1 cellular context compared by ENCODE assay signal in genomic region chr19:15195987-15196682, GRCh38.
TF ChIP-seq lines count a peak whose summit lies in the region.

No MANE protein-coding gene starts in this region.

TF ChIP-seq in HEK293, 187 proteins besides CTCF, POLR2A, EP300 and RAD21 (continued from another document and continues in another):
- TF ChIP-seq, protein P1, sequence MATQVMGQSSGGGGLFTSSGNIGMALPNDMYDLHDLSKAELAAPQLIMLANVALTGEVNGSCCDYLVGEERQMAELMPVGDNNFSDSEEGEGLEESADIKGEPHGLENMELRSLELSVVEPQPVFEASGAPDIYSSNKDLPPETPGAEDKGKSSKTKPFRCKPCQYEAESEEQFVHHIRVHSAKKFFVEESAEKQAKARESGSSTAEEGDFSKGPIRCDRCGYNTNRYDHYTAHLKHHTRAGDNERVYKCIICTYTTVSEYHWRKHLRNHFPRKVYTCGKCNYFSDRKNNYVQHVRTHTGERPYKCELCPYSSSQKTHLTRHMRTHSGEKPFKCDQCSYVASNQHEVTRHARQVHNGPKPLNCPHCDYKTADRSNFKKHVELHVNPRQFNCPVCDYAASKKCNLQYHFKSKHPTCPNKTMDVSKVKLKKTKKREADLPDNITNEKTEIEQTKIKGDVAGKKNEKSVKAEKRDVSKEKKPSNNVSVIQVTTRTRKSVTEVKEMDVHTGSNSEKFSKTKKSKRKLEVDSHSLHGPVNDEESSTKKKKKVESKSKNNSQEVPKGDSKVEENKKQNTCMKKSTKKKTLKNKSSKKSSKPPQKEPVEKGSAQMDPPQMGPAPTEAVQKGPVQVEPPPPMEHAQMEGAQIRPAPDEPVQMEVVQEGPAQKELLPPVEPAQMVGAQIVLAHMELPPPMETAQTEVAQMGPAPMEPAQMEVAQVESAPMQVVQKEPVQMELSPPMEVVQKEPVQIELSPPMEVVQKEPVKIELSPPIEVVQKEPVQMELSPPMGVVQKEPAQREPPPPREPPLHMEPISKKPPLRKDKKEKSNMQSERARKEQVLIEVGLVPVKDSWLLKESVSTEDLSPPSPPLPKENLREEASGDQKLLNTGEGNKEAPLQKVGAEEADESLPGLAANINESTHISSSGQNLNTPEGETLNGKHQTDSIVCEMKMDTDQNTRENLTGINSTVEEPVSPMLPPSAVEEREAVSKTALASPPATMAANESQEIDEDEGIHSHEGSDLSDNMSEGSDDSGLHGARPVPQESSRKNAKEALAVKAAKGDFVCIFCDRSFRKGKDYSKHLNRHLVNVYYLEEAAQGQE (tag by site-specific recombination; IDR thresholded peaks at IDR 0.05): no peak
- no peak for TF ChIP-seq ZNF518A (tag by site-specific recombination; conservative IDR thresholded peaks at IDR 0.05; ENCODE audit: low read depth)
- no peak for TF ChIP-seq ZNF747 (tag by site-specific recombination; IDR thresholded peaks at IDR 0.05)
- no peak for TF ChIP-seq ZNF670 (tag by site-specific recombination; IDR thresholded peaks at IDR 0.05; ENCODE audit: low read depth)
- TF ChIP-seq ZNF600 (tag by site-specific recombination; IDR thresholded peaks at IDR 0.05): no peak
- TF ChIP-seq ZNF549 (tag by site-specific recombination; IDR thresholded peaks at IDR 0.05): no peak
- TF ChIP-seq GLIS2 (tag by site-specific recombination; IDR thresholded peaks at IDR 0.05): peak; percentile 65
- no peak for TF ChIP-seq ZNF239 (tag by site-specific recombination; IDR thresholded peaks at IDR 0.05)
- TF ChIP-seq ATF2 (tag by site-specific recombination; IDR thresholded peaks at IDR 0.05; ENCODE audit: low read depth): no peak
- no peak for TF ChIP-seq MYNN (tag by site-specific recombination; IDR thresholded peaks at IDR 0.05; ENCODE audit: borderline replicate concordance)
- no peak for TF ChIP-seq ZNF521 (tag by site-specific recombination; IDR thresholded peaks at IDR 0.05)
- no peak for TF ChIP-seq ZNF366 (tag by site-specific recombination; conservative IDR thresholded peaks at IDR 0.05)
- TF ChIP-seq SP3 (tag by site-specific recombination; IDR thresholded peaks at IDR 0.05): peak; percentile 60
- no peak for TF ChIP-seq ZNF138 (tag by site-specific recombination; IDR thresholded peaks at IDR 0.05; ENCODE audit: borderline replicate concordance)
- TF ChIP-seq GLI4 (tag by site-specific recombination; IDR thresholded peaks at IDR 0.05): no peak
- TF ChIP-seq KLF16 (tag by site-specific recombination; IDR thresholded peaks at IDR 0.05): 0 out of 2 replicates have a peak, but pooled peaks have one; percentile 53
- no peak for TF ChIP-seq ZNF324 (tag by site-specific recombination; IDR thresholded peaks at IDR 0.05)
- TF ChIP-seq ZNF529 (tag by site-specific recombination; IDR thresholded peaks at IDR 0.05; ENCODE audit: insufficient replicate concordance): no peak
- no peak for TF ChIP-seq HOXC10 (CRISPR knock-in tag; IDR thresholded peaks at IDR 0.05)
- TF ChIP-seq ZNF221 (tag by site-specific recombination; IDR thresholded peaks at IDR 0.05; ENCODE audit: borderline replicate concordance): no peak
- TF ChIP-seq MZF1 (tag by site-specific recombination; IDR thresholded peaks at IDR 0.05; ENCODE audit: borderline replicate concordance): no peak
- no peak for TF ChIP-seq ZNF426 (tag by site-specific recombination; IDR thresholded peaks at IDR 0.05)
- peak; percentile 62 for TF ChIP-seq KLF9 (tag by site-specific recombination; IDR thresholded peaks at IDR 0.05; ENCODE audit: low read depth)
- TF ChIP-seq ZBTB48 (tag by site-specific recombination; IDR thresholded peaks at IDR 0.05): no peak
- no peak for TF ChIP-seq ZNF114 (tag by site-specific recombination; IDR thresholded peaks at IDR 0.05)
- TF ChIP-seq ZSCAN18 (tag by site-specific recombination; IDR thresholded peaks at IDR 0.05): no peak
- TF ChIP-seq ZNF280D (tag by site-specific recombination; IDR thresholded peaks at IDR 0.05): no peak
- no peak for TF ChIP-seq ZNF121 (tag by site-specific recombination; IDR thresholded peaks at IDR 0.05)
- TF ChIP-seq ZNF530 (tag by site-specific recombination; IDR thresholded peaks at IDR 0.05; ENCODE audit: low read depth): no peak
- TF ChIP-seq ZNF362 (tag by site-specific recombination; IDR thresholded peaks at IDR 0.05): no peak
- TF ChIP-seq ZNF658 (tag by site-specific recombination; IDR thresholded peaks at IDR 0.05): no peak
- no peak for TF ChIP-seq ZNF580 (tag by site-specific recombination; IDR thresholded peaks at IDR 0.05)
- TF ChIP-seq SCRT2 (tag by site-specific recombination; IDR thresholded peaks at IDR 0.05): peak; percentile 44; the same call in 1 of the 2 replicates
- no peak for TF ChIP-seq ZNF391 (tag by site-specific recombination; IDR thresholded peaks at IDR 0.05; ENCODE audit: borderline replicate concordance, low read depth)
- no peak for TF ChIP-seq ZNF140 (tag by site-specific recombination; IDR thresholded peaks at IDR 0.05)
- TF ChIP-seq ZNF664 (tag by site-specific recombination; IDR thresholded peaks at IDR 0.05): no peak
- no peak for TF ChIP-seq BCL11A (tag by site-specific recombination; IDR thresholded peaks at IDR 0.05; ENCODE audit: low read depth)
- TF ChIP-seq RBAK (tag by site-specific recombination; IDR thresholded peaks at IDR 0.05): no peak
- TF ChIP-seq, protein P2, sequence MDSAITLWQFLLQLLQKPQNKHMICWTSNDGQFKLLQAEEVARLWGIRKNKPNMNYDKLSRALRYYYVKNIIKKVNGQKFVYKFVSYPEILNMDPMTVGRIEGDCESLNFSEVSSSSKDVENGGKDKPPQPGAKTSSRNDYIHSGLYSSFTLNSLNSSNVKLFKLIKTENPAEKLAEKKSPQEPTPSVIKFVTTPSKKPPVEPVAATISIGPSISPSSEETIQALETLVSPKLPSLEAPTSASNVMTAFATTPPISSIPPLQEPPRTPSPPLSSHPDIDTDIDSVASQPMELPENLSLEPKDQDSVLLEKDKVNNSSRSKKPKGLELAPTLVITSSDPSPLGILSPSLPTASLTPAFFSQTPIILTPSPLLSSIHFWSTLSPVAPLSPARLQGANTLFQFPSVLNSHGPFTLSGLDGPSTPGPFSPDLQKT (IDR thresholded peaks at IDR 0.05; ENCODE audit: borderline replicate concordance, low read depth, low read length): no peak
- no peak for TF ChIP-seq ZNF777 (tag by site-specific recombination; IDR thresholded peaks at IDR 0.05; ENCODE audit: borderline replicate concordance)
- no peak for TF ChIP-seq ZFP37 (tag by site-specific recombination; IDR thresholded peaks at IDR 0.05)
- no peak for TF ChIP-seq ZNF692 (tag by site-specific recombination; IDR thresholded peaks at IDR 0.05)
- no peak for TF ChIP-seq ZNF624 (tag by site-specific recombination; IDR thresholded peaks at IDR 0.05)
- TF ChIP-seq SP2 (tag by site-specific recombination; IDR thresholded peaks at IDR 0.05): peak; percentile 17; the same call in 1 of the 2 replicates
